2 cellular contexts compared by ENCODE assay signal in the genomic region with DNA sequence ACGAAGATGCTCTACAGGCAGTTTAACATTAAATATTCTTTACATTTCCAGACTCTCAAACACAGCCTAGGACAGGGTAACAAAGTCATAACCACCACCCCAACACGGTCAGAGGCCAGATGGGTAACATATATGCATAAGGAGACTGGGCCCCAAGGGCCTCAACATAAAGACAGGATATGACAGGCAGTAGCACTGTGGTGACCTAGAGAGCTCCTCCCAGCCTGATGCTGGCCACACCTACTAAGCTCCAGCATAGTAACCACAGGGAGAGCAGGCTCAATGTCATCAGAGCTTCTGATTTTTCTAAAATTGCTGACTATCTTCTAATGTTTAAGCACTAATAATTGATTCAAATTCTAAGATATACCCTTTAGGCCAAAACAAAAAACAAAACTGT.
TF ChIP-seq lines count a peak whose summit lies in the region.

No MANE protein-coding gene starts in this region.

TF ChIP-seq in GM12878, 131 proteins besides CTCF, POLR2A, EP300 and RAD21 (continues in another document):
- no peak for TF ChIP-seq ZNF384 (IDR thresholded peaks at IDR 0.05; ENCODE audit: borderline replicate concordance, low read depth, low read length)
- TF ChIP-seq, protein P1, sequence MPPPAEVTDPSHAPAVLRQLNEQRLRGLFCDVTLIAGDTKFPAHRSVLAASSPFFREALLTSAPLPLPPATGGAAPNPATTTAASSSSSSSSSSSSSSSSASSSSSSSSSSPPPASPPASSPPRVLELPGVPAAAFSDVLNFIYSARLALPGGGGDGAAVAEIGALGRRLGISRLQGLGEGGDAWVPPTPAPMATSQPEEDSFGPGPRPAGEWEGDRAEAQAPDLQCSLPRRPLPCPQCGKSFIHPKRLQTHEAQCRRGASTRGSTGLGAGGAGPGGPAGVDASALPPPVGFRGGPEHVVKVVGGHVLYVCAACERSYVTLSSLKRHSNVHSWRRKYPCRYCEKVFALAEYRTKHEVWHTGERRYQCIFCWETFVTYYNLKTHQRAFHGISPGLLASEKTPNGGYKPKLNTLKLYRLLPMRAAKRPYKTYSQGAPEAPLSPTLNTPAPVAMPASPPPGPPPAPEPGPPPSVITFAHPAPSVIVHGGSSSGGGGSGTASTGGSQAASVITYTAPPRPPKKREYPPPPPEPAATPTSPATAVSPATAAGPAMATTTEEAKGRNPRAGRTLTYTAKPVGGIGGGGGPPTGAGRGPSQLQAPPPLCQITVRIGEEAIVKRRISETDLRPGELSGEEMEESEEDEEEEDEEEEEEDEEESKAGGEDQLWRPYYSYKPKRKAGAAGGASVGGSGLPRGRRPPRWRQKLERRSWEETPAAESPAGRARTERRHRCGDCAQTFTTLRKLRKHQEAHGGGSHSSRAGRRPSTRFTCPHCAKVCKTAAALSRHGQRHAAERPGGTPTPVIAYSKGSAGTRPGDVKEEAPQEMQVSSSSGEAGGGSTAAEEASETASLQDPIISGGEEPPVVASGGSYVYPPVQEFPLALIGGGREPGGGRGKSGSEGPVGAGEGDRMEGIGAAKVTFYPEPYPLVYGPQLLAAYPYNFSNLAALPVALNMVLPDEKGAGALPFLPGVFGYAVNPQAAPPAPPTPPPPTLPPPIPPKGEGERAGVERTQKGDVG (CRISPR knock-in tag; IDR thresholded peaks at IDR 0.05): no peak
- TF ChIP-seq MXI1 (IDR thresholded peaks at IDR 0.05; ENCODE audit: low read depth, low read length): no peak
- TF ChIP-seq, protein P2, sequence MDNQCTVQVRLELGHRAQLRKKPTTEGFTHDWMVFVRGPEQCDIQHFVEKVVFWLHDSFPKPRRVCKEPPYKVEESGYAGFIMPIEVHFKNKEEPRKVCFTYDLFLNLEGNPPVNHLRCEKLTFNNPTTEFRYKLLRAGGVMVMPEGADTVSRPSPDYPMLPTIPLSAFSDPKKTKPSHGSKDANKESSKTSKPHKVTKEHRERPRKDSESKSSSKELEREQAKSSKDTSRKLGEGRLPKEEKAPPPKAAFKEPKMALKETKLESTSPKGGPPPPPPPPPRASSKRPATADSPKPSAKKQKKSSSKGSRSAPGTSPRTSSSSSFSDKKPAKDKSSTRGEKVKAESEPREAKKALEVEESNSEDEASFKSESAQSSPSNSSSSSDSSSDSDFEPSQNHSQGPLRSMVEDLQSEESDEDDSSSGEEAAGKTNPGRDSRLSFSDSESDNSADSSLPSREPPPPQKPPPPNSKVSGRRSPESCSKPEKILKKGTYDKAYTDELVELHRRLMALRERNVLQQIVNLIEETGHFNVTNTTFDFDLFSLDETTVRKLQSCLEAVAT (IDR thresholded peaks at IDR 0.05): no peak
- TF ChIP-seq CBFB (IDR thresholded peaks at IDR 0.05; ENCODE audit: low read depth): no peak
- TF ChIP-seq HDAC6 (IDR thresholded peaks at IDR 0.05; ENCODE audit: unreplicated experiment): no peak
- TF ChIP-seq KAT2A (conservative IDR thresholded peaks at IDR 0.05; ENCODE audit: control insufficient read depth, low read depth, low read length): no peak
- TF ChIP-seq BRCA1 (IDR thresholded peaks at IDR 0.05; ENCODE audit: low read depth, low read length): no peak
- TF ChIP-seq MYB (IDR thresholded peaks at IDR 0.05; ENCODE audit: borderline replicate concordance, low read depth, low read length): no peak
- no peak for TF ChIP-seq IRF5 (IDR thresholded peaks at IDR 0.05; ENCODE audit: borderline replicate concordance)
- TF ChIP-seq, protein P3, sequence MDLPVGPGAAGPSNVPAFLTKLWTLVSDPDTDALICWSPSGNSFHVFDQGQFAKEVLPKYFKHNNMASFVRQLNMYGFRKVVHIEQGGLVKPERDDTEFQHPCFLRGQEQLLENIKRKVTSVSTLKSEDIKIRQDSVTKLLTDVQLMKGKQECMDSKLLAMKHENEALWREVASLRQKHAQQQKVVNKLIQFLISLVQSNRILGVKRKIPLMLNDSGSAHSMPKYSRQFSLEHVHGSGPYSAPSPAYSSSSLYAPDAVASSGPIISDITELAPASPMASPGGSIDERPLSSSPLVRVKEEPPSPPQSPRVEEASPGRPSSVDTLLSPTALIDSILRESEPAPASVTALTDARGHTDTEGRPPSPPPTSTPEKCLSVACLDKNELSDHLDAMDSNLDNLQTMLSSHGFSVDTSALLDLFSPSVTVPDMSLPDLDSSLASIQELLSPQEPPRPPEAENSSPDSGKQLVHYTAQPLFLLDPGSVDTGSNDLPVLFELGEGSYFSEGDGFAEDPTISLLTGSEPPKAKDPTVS (IDR thresholded peaks at IDR 0.05; ENCODE audit: low read depth, low read length): no peak
- no peak for TF ChIP-seq NBN (IDR thresholded peaks at IDR 0.05)
- TF ChIP-seq MTA3 (IDR thresholded peaks at IDR 0.05; ENCODE audit: borderline replicate concordance, low read length): no peak
- no peak for TF ChIP-seq MTA2 (IDR thresholded peaks at IDR 0.05; ENCODE audit: low read depth)
- TF ChIP-seq, protein P4, sequence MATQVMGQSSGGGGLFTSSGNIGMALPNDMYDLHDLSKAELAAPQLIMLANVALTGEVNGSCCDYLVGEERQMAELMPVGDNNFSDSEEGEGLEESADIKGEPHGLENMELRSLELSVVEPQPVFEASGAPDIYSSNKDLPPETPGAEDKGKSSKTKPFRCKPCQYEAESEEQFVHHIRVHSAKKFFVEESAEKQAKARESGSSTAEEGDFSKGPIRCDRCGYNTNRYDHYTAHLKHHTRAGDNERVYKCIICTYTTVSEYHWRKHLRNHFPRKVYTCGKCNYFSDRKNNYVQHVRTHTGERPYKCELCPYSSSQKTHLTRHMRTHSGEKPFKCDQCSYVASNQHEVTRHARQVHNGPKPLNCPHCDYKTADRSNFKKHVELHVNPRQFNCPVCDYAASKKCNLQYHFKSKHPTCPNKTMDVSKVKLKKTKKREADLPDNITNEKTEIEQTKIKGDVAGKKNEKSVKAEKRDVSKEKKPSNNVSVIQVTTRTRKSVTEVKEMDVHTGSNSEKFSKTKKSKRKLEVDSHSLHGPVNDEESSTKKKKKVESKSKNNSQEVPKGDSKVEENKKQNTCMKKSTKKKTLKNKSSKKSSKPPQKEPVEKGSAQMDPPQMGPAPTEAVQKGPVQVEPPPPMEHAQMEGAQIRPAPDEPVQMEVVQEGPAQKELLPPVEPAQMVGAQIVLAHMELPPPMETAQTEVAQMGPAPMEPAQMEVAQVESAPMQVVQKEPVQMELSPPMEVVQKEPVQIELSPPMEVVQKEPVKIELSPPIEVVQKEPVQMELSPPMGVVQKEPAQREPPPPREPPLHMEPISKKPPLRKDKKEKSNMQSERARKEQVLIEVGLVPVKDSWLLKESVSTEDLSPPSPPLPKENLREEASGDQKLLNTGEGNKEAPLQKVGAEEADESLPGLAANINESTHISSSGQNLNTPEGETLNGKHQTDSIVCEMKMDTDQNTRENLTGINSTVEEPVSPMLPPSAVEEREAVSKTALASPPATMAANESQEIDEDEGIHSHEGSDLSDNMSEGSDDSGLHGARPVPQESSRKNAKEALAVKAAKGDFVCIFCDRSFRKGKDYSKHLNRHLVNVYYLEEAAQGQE (IDR thresholded peaks at IDR 0.05; ENCODE audit: low read depth, low read length): no peak

TF ChIP-seq in SK-N-SH, 30 proteins besides CTCF, POLR2A, EP300 and RAD21:
- TF ChIP-seq RCOR1 (IDR thresholded peaks at IDR 0.05; ENCODE audit: low read length): no peak
- TF ChIP-seq RFX5 (IDR thresholded peaks at IDR 0.05; ENCODE audit: low read length): no peak
- no peak for TF ChIP-seq TAF1 (IDR thresholded peaks at IDR 0.05; ENCODE audit: borderline replicate concordance, low read depth, low read length)
- TF ChIP-seq, protein P5, sequence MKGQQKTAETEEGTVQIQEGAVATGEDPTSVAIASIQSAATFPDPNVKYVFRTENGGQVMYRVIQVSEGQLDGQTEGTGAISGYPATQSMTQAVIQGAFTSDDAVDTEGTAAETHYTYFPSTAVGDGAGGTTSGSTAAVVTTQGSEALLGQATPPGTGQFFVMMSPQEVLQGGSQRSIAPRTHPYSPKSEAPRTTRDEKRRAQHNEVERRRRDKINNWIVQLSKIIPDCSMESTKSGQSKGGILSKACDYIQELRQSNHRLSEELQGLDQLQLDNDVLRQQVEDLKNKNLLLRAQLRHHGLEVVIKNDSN (IDR thresholded peaks at IDR 0.05; ENCODE audit: borderline replicate concordance, low read depth): no peak
- TF ChIP-seq, protein P6, sequence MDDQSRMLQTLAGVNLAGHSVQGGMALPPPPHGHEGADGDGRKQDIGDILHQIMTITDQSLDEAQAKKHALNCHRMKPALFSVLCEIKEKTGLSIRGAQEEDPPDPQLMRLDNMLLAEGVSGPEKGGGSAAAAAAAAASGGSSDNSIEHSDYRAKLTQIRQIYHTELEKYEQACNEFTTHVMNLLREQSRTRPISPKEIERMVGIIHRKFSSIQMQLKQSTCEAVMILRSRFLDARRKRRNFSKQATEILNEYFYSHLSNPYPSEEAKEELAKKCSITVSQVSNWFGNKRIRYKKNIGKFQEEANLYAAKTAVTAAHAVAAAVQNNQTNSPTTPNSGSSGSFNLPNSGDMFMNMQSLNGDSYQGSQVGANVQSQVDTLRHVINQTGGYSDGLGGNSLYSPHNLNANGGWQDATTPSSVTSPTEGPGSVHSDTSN (IDR thresholded peaks at IDR 0.05): no peak
- no peak for TF ChIP-seq FOXM1 (IDR thresholded peaks at IDR 0.05; ENCODE audit: low read depth)
- no peak for TF ChIP-seq MAX (IDR thresholded peaks at IDR 0.05; ENCODE audit: low read depth)
- no peak for TF ChIP-seq YY1 (IDR thresholded peaks at IDR 0.05; ENCODE audit: low read depth)
- TF ChIP-seq NRF1 (IDR thresholded peaks at IDR 0.05; ENCODE audit: low read depth, low read length): no peak
- TF ChIP-seq TEAD4 (IDR thresholded peaks at IDR 0.05; ENCODE audit: borderline replicate concordance, insufficient read depth): no peak
- TF ChIP-seq SIN3A (IDR thresholded peaks at IDR 0.05; ENCODE audit: borderline replicate concordance, low read depth, low read length): no peak
- no peak for TF ChIP-seq MEF2A (IDR thresholded peaks at IDR 0.05; ENCODE audit: borderline replicate concordance, low read depth)
- TF ChIP-seq, protein P4 (IDR thresholded peaks at IDR 0.05; ENCODE audit: low read depth, low read length): no peak
- TF ChIP-seq POLR2AphosphoS5 (IDR thresholded peaks at IDR 0.05; ENCODE audit: low read depth, low read length): no peak
- no peak for TF ChIP-seq GATA2 (CRISPR knock-in tag; IDR thresholded peaks at IDR 0.05)
- TF ChIP-seq FOXJ3 (CRISPR knock-in tag; IDR thresholded peaks at IDR 0.05): no peak
- no peak for TF ChIP-seq GABPA (IDR thresholded peaks at IDR 0.05; ENCODE audit: low read depth)
- TF ChIP-seq, protein P7, sequence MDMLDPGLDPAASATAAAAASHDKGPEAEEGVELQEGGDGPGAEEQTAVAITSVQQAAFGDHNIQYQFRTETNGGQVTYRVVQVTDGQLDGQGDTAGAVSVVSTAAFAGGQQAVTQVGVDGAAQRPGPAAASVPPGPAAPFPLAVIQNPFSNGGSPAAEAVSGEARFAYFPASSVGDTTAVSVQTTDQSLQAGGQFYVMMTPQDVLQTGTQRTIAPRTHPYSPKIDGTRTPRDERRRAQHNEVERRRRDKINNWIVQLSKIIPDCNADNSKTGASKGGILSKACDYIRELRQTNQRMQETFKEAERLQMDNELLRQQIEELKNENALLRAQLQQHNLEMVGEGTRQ (IDR thresholded peaks at IDR 0.05; ENCODE audit: borderline replicate concordance, low read depth, low read length): no peak
- TF ChIP-seq NFIC (IDR thresholded peaks at IDR 0.05; ENCODE audit: borderline replicate concordance): no peak
